In genomic region chr12:18439541-18439940, GRCh38 we compare ENCODE assay signal across 34 cellular contexts.
DNase-seq lines count a peak whose midpoint lies in the region; ATAC-seq, FAIRE-seq and TF ChIP-seq lines count a peak whose summit lies in the region.
"Had no signal": no experiment of that assay in that cellular context is flagged by ENCODE, and none has a peak within 500 bp of the region (broad histone marks: within the 10 kb centered on the region; RNA-seq: fewer than 3 reads in every experiment).

No MANE protein-coding gene starts in this region.

- no peaks in the 10 kb centered on the region for H3K4me1 Mint-ChIP-seq in effector memory CD8-positive, alpha-beta T cell (ENCODE audit: low read depth in 2 of 2)
- H3K4me1 Mint-ChIP-seq: activated naive CD4-positive, alpha-beta T cell treated with anti-CD3 and anti-CD28 coated beads, Interleukin-2, amount 50 U/mL, for 24 hours; CD8-positive, alpha-beta memory T cell; H9; neural progenitor cell had no signal

- H3K27me3 ChIP-seq in AG04450 (ENCODE audit: control insufficient read depth, insufficient read depth, low read length) (no peaks in the 10 kb centered on the region), bronchial epithelial cell (ENCODE audit: control insufficient read depth, insufficient read depth, low read length) (no peaks in the 10 kb centered on the region)
- H3K27me3 ChIP-seq: BE2C, neural progenitor cell, pancreas, testis had no signal

- DNase-seq in AG04450 (ENCODE audit: low read depth, low spot score) (peak; percentile 4), NCI-H226 (peak; percentile 17), bronchial epithelial cell (ENCODE audit: low read depth) (peak; percentile 95), fibroblast of villous mesenchyme (ENCODE audit: low read depth) (peak; percentile 17), CD1c-positive myeloid dendritic cell (ENCODE audit: extremely low spot score) (no peak)
- no peak for DNase-seq in effector memory CD8-positive, alpha-beta T cell
- DNase-seq: activated CD4-positive, alpha-beta T cell treated with anti-CD3 and anti-CD28 coated beads for 4 hours; activated CD8-positive, alpha-beta T cell treated with anti-CD3 and anti-CD28 coated beads, Interleukin-2, amount 10 ng/mL, durations not matched to agents 7 days and 5 days; activated T-cell treated with anti-CD3 and anti-CD28 coated beads for 4 hours; anterior cingulate cortex; BE2C; CD8-positive, alpha-beta memory T cell; central memory CD4-positive, alpha-beta T cell; glutamatergic neuron; H9; left ventricle myocardium inferior; NCI-H2029; NCI-H69; pancreas; SHP77 treated with DMSO at 0.1 percent for 48 hours; small intestine; stimulated activated CD4-positive, alpha-beta T cell treated with anti-CD3 and anti-CD28 coated beads, Interleukin-2, amount 100 ng/mL, for 24 hours; T-helper 9 cell; testis had no signal

- no peak for FAIRE-seq in bronchial epithelial cell (lab: Jason Lieb, UNC)
- FAIRE-seq: endometrium, GM18507, keratinocyte, pancreas, small intestine, urothelium cell line had no signal

- ATAC-seq in GM19395 (IDR thresholded peaks at IDR 0.05; ENCODE audit: unreplicated experiment) (no peak), HG02938 (IDR thresholded peaks at IDR 0.05; ENCODE audit: unreplicated experiment) (no peak)
- ATAC-seq in effector memory CD8-positive, alpha-beta T cell (replicated peaks) = no peak
- ATAC-seq: activated CD8-positive, alpha-beta T cell treated with anti-CD3 and anti-CD28 coated beads, Interleukin-2, amount 10 ng/mL, durations not matched to agents 7 days and 5 days; pancreas had no signal

- CTCF ChIA-PET in AG04450 (lab: Charles Lee) = interaction anchor here (1.0 kb wide), 1 partner anchor 747 kb away, joined by 4 read pairs; no protein-coding TSS in a partner anchor

- H3K4me3 ChIP-seq in AG04450 (ENCODE audit: low read depth, low read length) (no peak overlapping the region), bronchial epithelial cell (ENCODE audit: low read depth, low read length) (no peak overlapping the region), fibroblast of villous mesenchyme (ENCODE audit: low read depth, low read length) (no peak overlapping the region)
- H3K4me3 ChIP-seq: left ventricle myocardium inferior, neural progenitor cell, pancreas, testis had no signal

- peaks cover 4 to 7% of the 10 kb centered on the region in 2 donors for H3K9me3 Mint-ChIP-seq in effector memory CD8-positive, alpha-beta T cell
- H3K9me3 Mint-ChIP-seq: activated naive CD4-positive, alpha-beta T cell treated with anti-CD3 and anti-CD28 coated beads, Interleukin-2, amount 50 U/mL, for 24 hours; H9; neural progenitor cell had no signal

- H3K36me3 Mint-ChIP-seq in effector memory CD8-positive, alpha-beta T cell (ENCODE audit: insufficient read depth) = no peaks in the 10 kb centered on the region
- H3K36me3 Mint-ChIP-seq: activated naive CD4-positive, alpha-beta T cell treated with anti-CD3 and anti-CD28 coated beads, Interleukin-2, amount 50 U/mL, for 24 hours; CD8-positive, alpha-beta memory T cell; neural progenitor cell had no signal

- H3K27ac Mint-ChIP-seq in effector memory CD8-positive, alpha-beta T cell = no peak overlapping the region
- H3K27ac Mint-ChIP-seq: activated CD8-positive, alpha-beta T cell treated with anti-CD3 and anti-CD28 coated beads, Interleukin-2, amount 10 ng/mL, durations not matched to agents 7 days and 5 days; activated naive CD4-positive, alpha-beta T cell treated with anti-CD3 and anti-CD28 coated beads, Interleukin-2, amount 50 U/mL, for 24 hours; CD8-positive, alpha-beta memory T cell; H9; neural progenitor cell; stimulated activated naive CD8-positive, alpha-beta T cell treated with anti-CD3 and anti-CD28 coated beads, Interleukin-15, Interleukin-2, amounts not matched to agents 100 ng/mL and 50 ng/mL, for 24 hours had no signal

- POLR2A ChIA-PET in AG04450 (lab: Yijun Ruan, JAX) = no interaction called here

- no peaks in the 10 kb centered on the region for H3K27me3 Mint-ChIP-seq in effector memory CD8-positive, alpha-beta T cell
- H3K27me3 Mint-ChIP-seq: activated naive CD4-positive, alpha-beta T cell treated with anti-CD3 and anti-CD28 coated beads, Interleukin-2, amount 50 U/mL, for 24 hours; stimulated activated naive CD8-positive, alpha-beta T cell treated with anti-CD3 and anti-CD28 coated beads, Interleukin-15, Interleukin-2, amounts not matched to agents 100 ng/mL and 50 ng/mL, for 24 hours had no signal

- no peaks in the 10 kb centered on the region for H3K9me3 ChIP-seq in AG04450 (ENCODE audit: control insufficient read depth, insufficient read depth, low read length)
- H3K9me3 ChIP-seq: BE2C, left ventricle myocardium inferior, pancreas, testis had no signal

- H3K36me3 ChIP-seq in bronchial epithelial cell (ENCODE audit: control insufficient read depth, insufficient read depth, low read length) = no peaks in the 10 kb centered on the region
- H3K36me3 ChIP-seq: BE2C, left ventricle myocardium inferior, neural progenitor cell, pancreas had no signal

- TF ChIP-seq CTCF in AG04450 (IDR thresholded peaks at IDR 0.05; ENCODE audit: low read depth, low read length) (no peak), bronchial epithelial cell (IDR thresholded peaks at IDR 0.05; ENCODE audit: insufficient read depth, low read length, severe bottlenecking) (no peak), fibroblast of villous mesenchyme (IDR thresholded peaks at IDR 0.05; ENCODE audit: insufficient read depth, low read depth, low read length) (no peak)

- H3K27ac ChIP-seq in AG04450 (ENCODE audit: low read depth, low read length) = no peak overlapping the region
- H3K27ac ChIP-seq: left ventricle myocardium inferior, neural progenitor cell, pancreas, testis, VCaP had no signal

- H3K4me3 Mint-ChIP-seq in effector memory CD8-positive, alpha-beta T cell = no peak overlapping the region
- H3K4me3 Mint-ChIP-seq: activated CD8-positive, alpha-beta T cell treated with anti-CD3 and anti-CD28 coated beads, Interleukin-2, amount 10 ng/mL, durations not matched to agents 7 days and 5 days; activated naive CD4-positive, alpha-beta T cell treated with anti-CD3 and anti-CD28 coated beads, Interleukin-2, amount 50 U/mL, for 24 hours; CD8-positive, alpha-beta memory T cell; H9; neural progenitor cell; stimulated activated naive CD8-positive, alpha-beta T cell treated with anti-CD3 and anti-CD28 coated beads, Interleukin-15, Interleukin-2, amounts not matched to agents 100 ng/mL and 50 ng/mL, for 24 hours had no signal

Comparison
In these comparisons a context has a peak if more than half of its experiments do, and no peak if none do; other contexts are left out.
1. DNase-seq: peak in AG04450 (single experiment), NCI-H226 (single experiment), bronchial epithelial cell (single experiment) and fibroblast of villous mesenchyme (single experiment); none in effector memory CD8-positive, alpha-beta T cell (0 of 3) and CD1c-positive myeloid dendritic cell (single experiment).